Comparison of ENCODE assay signal across 1 cellular context in the genomic region with DNA sequence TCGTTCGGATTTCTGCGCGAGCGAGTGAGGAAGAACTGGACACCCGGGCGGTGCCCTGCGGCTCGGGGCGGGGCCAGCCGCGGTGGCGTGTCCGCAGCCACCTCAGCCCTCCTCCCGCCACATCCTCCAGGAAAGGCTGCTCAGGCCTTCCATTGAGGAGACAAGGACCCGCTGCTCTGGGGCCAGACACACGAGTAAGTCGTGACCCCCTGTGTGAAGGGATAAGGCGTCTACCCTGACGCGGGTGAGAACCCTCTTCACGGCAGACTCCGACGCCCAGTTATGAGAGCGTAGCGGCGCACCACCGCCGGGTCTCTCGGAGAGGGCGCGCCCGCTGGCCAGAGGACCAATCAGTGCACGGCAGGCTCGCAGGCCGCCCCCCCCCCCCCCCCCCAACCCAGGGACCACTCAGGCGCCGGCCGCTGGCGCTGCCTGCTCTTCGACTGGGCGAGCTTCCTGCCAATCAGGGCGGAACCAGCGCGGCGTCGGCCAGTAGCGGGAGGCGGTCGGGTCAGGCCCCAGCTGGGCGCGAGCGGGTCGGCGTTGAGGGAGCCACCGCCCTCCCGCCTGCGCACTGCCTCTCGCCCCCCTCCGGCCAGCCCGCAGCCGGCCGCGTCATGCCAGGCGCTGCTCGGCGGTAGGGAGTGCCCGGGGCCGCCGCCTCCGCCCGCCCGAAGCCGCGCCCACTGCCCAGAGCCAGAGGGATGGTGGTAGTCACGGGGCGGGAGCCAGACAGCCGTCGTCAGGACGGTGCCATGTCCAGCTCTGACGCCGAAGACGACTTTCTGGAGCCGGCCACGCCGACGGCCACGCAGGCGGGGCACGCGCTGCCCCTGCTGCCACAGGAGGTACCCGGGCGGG.
A peak's percentile ranks its signal among the peaks of the same experiment; 100 is the strongest.
TF ChIP-seq lines count a peak whose summit lies in the region.

Gene KCTD7 (plus strand): TSS at position 521 of the 861 bp plus-strand sequence. CDS start 184 bp downstream, at position 705.

TF ChIP-seq in HepG2, 621 proteins besides CTCF, POLR2A, EP300 and RAD21 (continued from another document and continues in another):
- TF ChIP-seq DZIP1 (CRISPR knock-in tag; IDR thresholded peaks at IDR 0.05) (peak; percentile 83), ZNF496 (CRISPR knock-in tag; IDR thresholded peaks at IDR 0.05; ENCODE audit: insufficient replicate concordance) (no peak), MAF1 (CRISPR knock-in tag; IDR thresholded peaks at IDR 0.05; ENCODE audit: borderline replicate concordance) (0 out of 2 replicates have a peak, but pooled peaks have one; percentile 12), ZNF878 (CRISPR knock-in tag; IDR thresholded peaks at IDR 0.05) (no peak), PAXIP1 (CRISPR knock-in tag; conservative IDR thresholded peaks at IDR 0.05) (no peak; the same call in 1 of the 2 replicates), REXO4 (CRISPR knock-in tag; IDR thresholded peaks at IDR 0.05; ENCODE audit: borderline replicate concordance) (no peak), NFYC (CRISPR knock-in tag; IDR thresholded peaks at IDR 0.05) (peak; percentile 92), ZNF547 (CRISPR knock-in tag; IDR thresholded peaks at IDR 0.05) (peak; percentile 30; the same call in 1 of the 2 replicates), TBX2 (CRISPR knock-in tag; IDR thresholded peaks at IDR 0.05; ENCODE audit: borderline replicate concordance) (peak; percentile 47; the same call in 1 of the 2 replicates), RFX5 (IDR thresholded peaks at IDR 0.05; ENCODE audit: low read depth, low read length) (no peak), ZNF263 (CRISPR knock-in tag; IDR thresholded peaks at IDR 0.05) (peak; percentile 78), ATF7 (IDR thresholded peaks at IDR 0.05) (no peak), ATF7 (CRISPR knock-in tag; IDR thresholded peaks at IDR 0.05) (0 out of 2 replicates have a peak, but pooled peaks have one; percentile 39), TSC22D2 (CRISPR knock-in tag; IDR thresholded peaks at IDR 0.05; ENCODE audit: borderline replicate concordance) (0 out of 2 replicates have a peak, but pooled peaks have one; percentile 66), RBFOX2 (IDR thresholded peaks at IDR 0.05; ENCODE audit: low read depth, low read length) (peak; percentile 76), REL (CRISPR knock-in tag; conservative IDR thresholded peaks at IDR 0.05) (0 out of 2 replicates have a peak, but pooled peaks have one; percentile 54), ZNF431 (CRISPR knock-in tag; IDR thresholded peaks at IDR 0.05; ENCODE audit: borderline replicate concordance, low read depth) (0 out of 2 replicates have a peak, but pooled peaks have one; percentile 36), ZNF264 (CRISPR knock-in tag; IDR thresholded peaks at IDR 0.05) (no peak; the same call in 1 of the 2 replicates), WIZ (CRISPR knock-in tag; IDR thresholded peaks at IDR 0.05) (peak; percentile 60; the same call in 1 of the 2 replicates), ZC3H13 (CRISPR knock-in tag; IDR thresholded peaks at IDR 0.05) (peak; percentile 76), ZMYM4 (CRISPR knock-in tag; IDR thresholded peaks at IDR 0.05) (no peak; the same call in 1 of the 2 replicates), ZNF235 (CRISPR knock-in tag; IDR thresholded peaks at IDR 0.05; ENCODE audit: borderline replicate concordance) (peak; percentile 37; the same call in 1 of the 2 replicates), ZKSCAN1 (IDR thresholded peaks at IDR 0.05; ENCODE audit: low read length) (no peak), PPARG (CRISPR knock-in tag; conservative IDR thresholded peaks at IDR 0.05) (0 out of 2 replicates have a peak, but pooled peaks have one; percentile 30), ATF1 (CRISPR knock-in tag; IDR thresholded peaks at IDR 0.05) (peak; percentile 69), PHF21A (CRISPR knock-in tag; IDR thresholded peaks at IDR 0.05) (no peak), KLF12 (CRISPR knock-in tag; IDR thresholded peaks at IDR 0.05; ENCODE audit: borderline replicate concordance) (peak; percentile 82), HNF1B (CRISPR knock-in tag; IDR thresholded peaks at IDR 0.05) (peak; percentile 66), SP1 (IDR thresholded peaks at IDR 0.05) (no peak), SP1 (CRISPR knock-in tag; IDR thresholded peaks at IDR 0.05) (peak; percentile 71), BRD4 (CRISPR knock-in tag; IDR thresholded peaks at IDR 0.05) (peak; percentile 60; the same call in 1 of the 2 replicates), HDAC1 (CRISPR knock-in tag; IDR thresholded peaks at IDR 0.05) (peak; percentile 65; the same call in 1 of the 2 replicates), ZNF556 (CRISPR knock-in tag; IDR thresholded peaks at IDR 0.05; ENCODE audit: borderline replicate concordance) (peak; percentile 39; the same call in 1 of the 2 replicates), KLF15 (CRISPR knock-in tag; IDR thresholded peaks at IDR 0.05; ENCODE audit: borderline replicate concordance) (no peak), SP4 (CRISPR knock-in tag; IDR thresholded peaks at IDR 0.05) (peak; percentile 69), BRCA1 (CRISPR knock-in tag; IDR thresholded peaks at IDR 0.05) (peak; percentile 44; the same call in 1 of the 2 replicates), ZFP90 (CRISPR knock-in tag; IDR thresholded peaks at IDR 0.05; ENCODE audit: borderline replicate concordance) (no peak), ZNF276 (CRISPR knock-in tag; IDR thresholded peaks at IDR 0.05; ENCODE audit: low read depth) (no peak; the same call in 1 of the 2 replicates), SPEN (CRISPR knock-in tag; IDR thresholded peaks at IDR 0.05; ENCODE audit: low read depth) (0 out of 2 replicates have a peak, but pooled peaks have one; percentile 18), GATAD1 (CRISPR knock-in tag; IDR thresholded peaks at IDR 0.05) (peak; percentile 74), NFE2 (CRISPR knock-in tag; IDR thresholded peaks at IDR 0.05) (no peak), RFXANK (CRISPR knock-in tag; IDR thresholded peaks at IDR 0.05) (0 out of 2 replicates have a peak, but pooled peaks have one; percentile 8), ZFP36 (IDR thresholded peaks at IDR 0.05; ENCODE audit: borderline replicate concordance, low read depth, low read length, partially characterized antibody) (no peak), ZNF619 (CRISPR knock-in tag; IDR thresholded peaks at IDR 0.05) (no peak), ZNF788 (CRISPR knock-in tag; IDR thresholded peaks at IDR 0.05; ENCODE audit: borderline replicate concordance) (peak; percentile 40; the same call in 1 of the 2 replicates), ZNF616 (CRISPR knock-in tag; IDR thresholded peaks at IDR 0.05; ENCODE audit: low read depth) (peak; percentile 73; the same call in 1 of the 2 replicates), KLF11 (CRISPR knock-in tag; IDR thresholded peaks at IDR 0.05) (peak; percentile 70; the same call in 1 of the 2 replicates), ZBTB8A (CRISPR knock-in tag; IDR thresholded peaks at IDR 0.05; ENCODE audit: borderline replicate concordance, low read depth) (0 out of 2 replicates have a peak, but pooled peaks have one; percentile 36), ZNF850 (CRISPR knock-in tag; conservative IDR thresholded peaks at IDR 0.05) (no peak)
- TF ChIP-seq, protein P1, sequence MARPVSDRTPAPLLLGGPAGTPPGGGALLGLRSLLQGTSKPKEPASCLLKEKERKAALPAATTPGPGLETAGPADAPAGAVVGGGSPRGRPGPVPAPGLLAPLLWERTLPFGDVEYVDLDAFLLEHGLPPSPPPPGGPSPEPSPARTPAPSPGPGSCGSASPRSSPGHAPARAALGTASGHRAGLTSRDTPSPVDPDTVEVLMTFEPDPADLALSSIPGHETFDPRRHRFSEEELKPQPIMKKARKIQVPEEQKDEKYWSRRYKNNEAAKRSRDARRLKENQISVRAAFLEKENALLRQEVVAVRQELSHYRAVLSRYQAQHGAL (CRISPR knock-in tag; IDR thresholded peaks at IDR 0.05; ENCODE audit: not compliant biosample characterization): no peak
- TF ChIP-seq, protein P2, sequence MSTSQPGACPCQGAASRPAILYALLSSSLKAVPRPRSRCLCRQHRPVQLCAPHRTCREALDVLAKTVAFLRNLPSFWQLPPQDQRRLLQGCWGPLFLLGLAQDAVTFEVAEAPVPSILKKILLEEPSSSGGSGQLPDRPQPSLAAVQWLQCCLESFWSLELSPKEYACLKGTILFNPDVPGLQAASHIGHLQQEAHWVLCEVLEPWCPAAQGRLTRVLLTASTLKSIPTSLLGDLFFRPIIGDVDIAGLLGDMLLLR (CRISPR knock-in tag; IDR thresholded peaks at IDR 0.05): no peak; the same call in 1 of the 2 replicates
- TF ChIP-seq, protein P3, sequence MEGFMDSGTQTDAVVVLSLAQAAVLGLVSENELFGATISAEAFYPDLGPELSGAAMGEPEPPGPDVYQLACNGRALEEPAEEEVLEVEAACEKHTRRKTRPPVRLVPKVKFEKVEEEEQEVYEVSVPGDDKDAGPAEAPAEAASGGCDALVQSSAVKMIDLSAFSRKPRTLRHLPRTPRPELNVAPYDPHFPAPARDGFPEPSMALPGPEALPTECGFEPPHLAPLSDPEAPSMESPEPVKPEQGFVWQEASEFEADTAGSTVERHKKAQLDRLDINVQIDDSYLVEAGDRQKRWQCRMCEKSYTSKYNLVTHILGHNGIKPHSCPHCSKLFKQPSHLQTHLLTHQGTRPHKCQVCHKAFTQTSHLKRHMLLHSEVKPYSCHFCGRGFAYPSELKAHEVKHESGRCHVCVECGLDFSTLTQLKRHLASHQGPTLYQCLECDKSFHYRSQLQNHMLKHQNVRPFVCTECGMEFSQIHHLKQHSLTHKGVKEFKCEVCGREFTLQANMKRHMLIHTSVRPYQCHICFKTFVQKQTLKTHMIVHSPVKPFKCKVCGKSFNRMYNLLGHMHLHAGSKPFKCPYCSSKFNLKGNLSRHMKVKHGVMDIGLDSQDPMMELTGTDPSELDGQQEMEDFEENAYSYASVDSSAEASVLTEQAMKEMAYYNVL (CRISPR knock-in tag; IDR thresholded peaks at IDR 0.05; ENCODE audit: borderline replicate concordance): peak; percentile 8; the same call in 1 of the 2 replicates
